In the genomic region with DNA sequence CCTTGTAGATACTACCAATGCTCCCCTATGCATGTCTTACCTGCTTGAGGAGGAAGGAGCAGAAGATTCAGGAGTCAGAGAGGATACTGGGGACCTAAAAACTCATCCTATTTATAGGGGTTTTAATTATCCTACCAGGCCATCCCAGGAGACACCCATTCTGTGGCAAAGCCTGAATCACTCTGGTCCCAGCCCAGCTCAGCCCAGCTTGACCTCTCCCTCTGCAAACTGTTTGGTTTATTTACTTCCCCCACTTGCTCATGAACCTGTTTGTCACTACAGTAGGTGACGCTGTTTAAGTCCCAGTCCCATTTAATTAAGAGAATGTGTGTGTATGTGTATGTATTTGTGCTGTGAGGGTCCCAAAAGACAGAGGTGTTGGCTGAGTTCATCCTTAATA, we compare ENCODE assay signal across 29 cellular contexts. TPM values are rescaled to one million over a fixed set of nuclear protein-coding genes. Genes with fewer than 3 reads are reported as not detected.
"Had no signal": no experiment of that assay in that cellular context is flagged by ENCODE, and none has a peak within 500 bp of the region (broad histone marks: within the 10 kb centered on the region; RNA-seq: fewer than 3 reads in every experiment).

A gene with protein sequence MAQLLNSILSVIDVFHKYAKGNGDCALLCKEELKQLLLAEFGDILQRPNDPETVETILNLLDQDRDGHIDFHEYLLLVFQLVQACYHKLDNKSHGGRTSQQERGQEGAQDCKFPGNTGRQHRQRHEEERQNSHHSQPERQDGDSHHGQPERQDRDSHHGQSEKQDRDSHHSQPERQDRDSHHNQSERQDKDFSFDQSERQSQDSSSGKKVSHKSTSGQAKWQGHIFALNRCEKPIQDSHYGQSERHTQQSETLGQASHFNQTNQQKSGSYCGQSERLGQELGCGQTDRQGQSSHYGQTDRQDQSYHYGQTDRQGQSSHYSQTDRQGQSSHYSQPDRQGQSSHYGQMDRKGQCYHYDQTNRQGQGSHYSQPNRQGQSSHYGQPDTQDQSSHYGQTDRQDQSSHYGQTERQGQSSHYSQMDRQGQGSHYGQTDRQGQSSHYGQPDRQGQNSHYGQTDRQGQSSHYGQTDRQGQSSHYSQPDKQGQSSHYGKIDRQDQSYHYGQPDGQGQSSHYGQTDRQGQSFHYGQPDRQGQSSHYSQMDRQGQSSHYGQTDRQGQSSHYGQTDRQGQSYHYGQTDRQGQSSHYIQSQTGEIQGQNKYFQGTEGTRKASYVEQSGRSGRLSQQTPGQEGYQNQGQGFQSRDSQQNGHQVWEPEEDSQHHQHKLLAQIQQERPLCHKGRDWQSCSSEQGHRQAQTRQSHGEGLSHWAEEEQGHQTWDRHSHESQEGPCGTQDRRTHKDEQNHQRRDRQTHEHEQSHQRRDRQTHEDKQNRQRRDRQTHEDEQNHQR (minus strand): TSS at position 85 of the 400 bp plus-strand sequence. CDS start 1,339 bp downstream, outside the sequence.

- DNase-seq: effector CD4-positive, alpha-beta T cell; foreskin keratinocyte; glutamatergic neuron; heart right ventricle; hippocampal formation; left cardiac atrium; left lung; lower lobe of right lung; natural killer cell; occipital lobe; ovary; posterior cingulate gyrus; psoas muscle; right cardiac atrium; sigmoid colon; spleen; stimulated activated CD4-positive, alpha-beta T cell treated with anti-CD3 and anti-CD28 coated beads, Interleukin-4, amount 100 ng/mL, for 4 hours; stimulated activated naive CD8-positive, alpha-beta T cell treated with anti-CD3 and anti-CD28 coated beads, Interleukin-15, Interleukin-2, amounts not matched to agents 100 U/mL and 50 U/mL, for 24 hours; transverse colon; upper lobe of right lung; uterus had no signal

- H3K27ac ChIP-seq: foreskin keratinocyte, ovary, psoas muscle, sigmoid colon, transverse colon, upper lobe of right lung, uterus had no signal

- ATAC-seq: foreskin keratinocyte; heart right ventricle; left cardiac atrium; left lung; lower lobe of right lung; natural killer cell; psoas muscle; right cardiac atrium; stimulated activated memory B cell treated with anti-CD40 and anti-IgM and Interleukin-4, amounts not matched to agents 10 μg/mL and 1 μg/mL and 100 μg/mL, for 72 hours; stimulated activated naive CD8-positive, alpha-beta T cell treated with anti-CD3 and anti-CD28 coated beads, Interleukin-15, Interleukin-2, amounts not matched to agents 100 U/mL and 50 U/mL, for 24 hours; upper lobe of right lung had no signal

- H3K27me3 ChIP-seq: foreskin keratinocyte, heart right ventricle, left lung, ovary, sigmoid colon, spleen, transverse colon, upper lobe of right lung, uterus had no signal

- H3K4me3 ChIP-seq: coronary artery, heart right ventricle, left lung, lower lobe of right lung, ovary, psoas muscle, sigmoid colon, skin epidermis, spleen, transverse colon, upper lobe of right lung, uterus had no signal

- H3K4me1 ChIP-seq: left lung, lower lobe of right lung, psoas muscle, sigmoid colon, transverse colon, uterus had no signal

- H3K36me3 ChIP-seq: heart right ventricle, left lung, lower lobe of right lung, ovary, sigmoid colon, spleen, transverse colon, upper lobe of right lung, uterus had no signal

- H3K9me3 ChIP-seq: heart right ventricle, left lung, lower lobe of right lung, ovary, psoas muscle, sigmoid colon, spleen, transverse colon, upper lobe of right lung, uterus had no signal

RNA-seq across cellular contexts. Expression of the gene that starts here (rescaled TPM):
- total RNA-seq: dermis microvascular lymphatic vessel endothelial cell, fibroblast of lung, heart right ventricle, kidney epithelial cell, left cardiac atrium, left lung, lower lobe of right lung, mesenteric fat pad, natural killer cell, occipital lobe, ovary, psoas muscle, right cardiac atrium, sigmoid colon, spleen, transverse colon, upper lobe of right lung, uterus had no signal
- polyA plus RNA-seq: fibroblast of lung, foreskin keratinocyte, heart right ventricle, neural cell, ovary, psoas muscle, right cardiac atrium, sigmoid colon, spleen had no signal
